1 cellular context compared by ENCODE assay signal in the genomic region with DNA sequence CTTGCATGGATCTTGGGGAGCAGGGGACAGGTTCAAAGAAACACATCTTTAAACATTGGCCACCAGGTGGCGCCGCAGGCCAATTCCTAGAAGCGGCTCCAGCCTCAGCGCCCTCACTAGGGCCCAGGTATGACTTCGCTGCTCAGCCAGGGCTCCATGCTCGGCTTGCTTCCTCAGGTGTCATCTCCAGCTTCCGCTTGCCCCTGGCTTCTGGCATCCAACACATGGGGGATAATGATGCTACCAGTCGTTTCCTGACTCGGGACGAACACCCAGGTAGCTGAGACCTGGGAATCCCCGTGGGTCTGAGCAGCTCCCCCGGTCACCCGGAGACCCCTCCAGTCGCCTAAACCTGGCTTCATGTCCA.
TF ChIP-seq lines count a peak whose summit lies in the region.

No MANE protein-coding gene starts in this region.

TF ChIP-seq in SK-N-SH treated with all-trans-retinoic acid at 6 μM for 48 hours, 23 proteins besides CTCF, POLR2A, EP300 and RAD21 (continued from another document):
- TF ChIP-seq, protein P1, sequence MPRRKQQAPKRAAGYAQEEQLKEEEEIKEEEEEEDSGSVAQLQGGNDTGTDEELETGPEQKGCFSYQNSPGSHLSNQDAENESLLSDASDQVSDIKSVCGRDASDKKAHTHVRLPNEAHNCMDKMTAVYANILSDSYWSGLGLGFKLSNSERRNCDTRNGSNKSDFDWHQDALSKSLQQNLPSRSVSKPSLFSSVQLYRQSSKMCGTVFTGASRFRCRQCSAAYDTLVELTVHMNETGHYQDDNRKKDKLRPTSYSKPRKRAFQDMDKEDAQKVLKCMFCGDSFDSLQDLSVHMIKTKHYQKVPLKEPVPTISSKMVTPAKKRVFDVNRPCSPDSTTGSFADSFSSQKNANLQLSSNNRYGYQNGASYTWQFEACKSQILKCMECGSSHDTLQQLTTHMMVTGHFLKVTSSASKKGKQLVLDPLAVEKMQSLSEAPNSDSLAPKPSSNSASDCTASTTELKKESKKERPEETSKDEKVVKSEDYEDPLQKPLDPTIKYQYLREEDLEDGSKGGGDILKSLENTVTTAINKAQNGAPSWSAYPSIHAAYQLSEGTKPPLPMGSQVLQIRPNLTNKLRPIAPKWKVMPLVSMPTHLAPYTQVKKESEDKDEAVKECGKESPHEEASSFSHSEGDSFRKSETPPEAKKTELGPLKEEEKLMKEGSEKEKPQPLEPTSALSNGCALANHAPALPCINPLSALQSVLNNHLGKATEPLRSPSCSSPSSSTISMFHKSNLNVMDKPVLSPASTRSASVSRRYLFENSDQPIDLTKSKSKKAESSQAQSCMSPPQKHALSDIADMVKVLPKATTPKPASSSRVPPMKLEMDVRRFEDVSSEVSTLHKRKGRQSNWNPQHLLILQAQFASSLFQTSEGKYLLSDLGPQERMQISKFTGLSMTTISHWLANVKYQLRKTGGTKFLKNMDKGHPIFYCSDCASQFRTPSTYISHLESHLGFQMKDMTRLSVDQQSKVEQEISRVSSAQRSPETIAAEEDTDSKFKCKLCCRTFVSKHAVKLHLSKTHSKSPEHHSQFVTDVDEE (CRISPR knock-in tag; IDR thresholded peaks at IDR 0.05) = no peak
- TF ChIP-seq OSR1 (CRISPR knock-in tag; IDR thresholded peaks at IDR 0.05) = no peak
- TF ChIP-seq BACH2 (CRISPR knock-in tag; IDR thresholded peaks at IDR 0.05; ENCODE audit: borderline replicate concordance) = no peak
- no peak for TF ChIP-seq ZFP30 (CRISPR knock-in tag; IDR thresholded peaks at IDR 0.05)
- TF ChIP-seq ZFP3 (CRISPR knock-in tag; IDR thresholded peaks at IDR 0.05) = no peak
- TF ChIP-seq, protein P2, sequence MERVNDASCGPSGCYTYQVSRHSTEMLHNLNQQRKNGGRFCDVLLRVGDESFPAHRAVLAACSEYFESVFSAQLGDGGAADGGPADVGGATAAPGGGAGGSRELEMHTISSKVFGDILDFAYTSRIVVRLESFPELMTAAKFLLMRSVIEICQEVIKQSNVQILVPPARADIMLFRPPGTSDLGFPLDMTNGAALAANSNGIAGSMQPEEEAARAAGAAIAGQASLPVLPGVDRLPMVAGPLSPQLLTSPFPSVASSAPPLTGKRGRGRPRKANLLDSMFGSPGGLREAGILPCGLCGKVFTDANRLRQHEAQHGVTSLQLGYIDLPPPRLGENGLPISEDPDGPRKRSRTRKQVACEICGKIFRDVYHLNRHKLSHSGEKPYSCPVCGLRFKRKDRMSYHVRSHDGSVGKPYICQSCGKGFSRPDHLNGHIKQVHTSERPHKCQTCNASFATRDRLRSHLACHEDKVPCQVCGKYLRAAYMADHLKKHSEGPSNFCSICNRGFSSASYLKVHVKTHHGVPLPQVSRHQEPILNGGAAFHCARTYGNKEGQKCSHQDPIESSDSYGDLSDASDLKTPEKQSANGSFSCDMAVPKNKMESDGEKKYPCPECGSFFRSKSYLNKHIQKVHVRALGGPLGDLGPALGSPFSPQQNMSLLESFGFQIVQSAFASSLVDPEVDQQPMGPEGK (CRISPR knock-in tag; IDR thresholded peaks at IDR 0.05; ENCODE audit: borderline replicate concordance) = no peak
- TF ChIP-seq ZNF8 (CRISPR knock-in tag; IDR thresholded peaks at IDR 0.05) = no peak
